15 cellular contexts compared by ENCODE assay signal in genomic region chr11:43269229-43269928, GRCh38. TPM values are rescaled to one million over a fixed set of nuclear protein-coding genes. Genes with fewer than 3 reads are reported as not detected.
DNase-seq lines count a peak whose midpoint lies in the region; ATAC-seq, FAIRE-seq and TF ChIP-seq lines count a peak whose summit lies in the region.
"Had no signal": no experiment of that assay in that cellular context is flagged by ENCODE, and none has a peak within 500 bp of the region (broad histone marks: within the 10 kb centered on the region; RNA-seq: fewer than 3 reads in every experiment).

No MANE protein-coding gene starts in this region.

- POLR2A ChIA-PET in H1 (lab: Charles Lee; ENCODE audit: partially characterized antibody) = interaction anchor here (1.0 kb wide), 1 partner anchor 43 kb away, joined by 3 read pairs; no protein-coding TSS in a partner anchor

- no peak overlapping the region for H2BK12ac ChIP-seq in H1 (ENCODE audit: low read depth, low read length)

- peak overlapping the region in 1 of 4 experiments; percentile 25; a peak in 1 of 8 replicates for H3K4me3 ChIP-seq in H1 (ENCODE audit: extremely low read depth in 1 of 4, insufficient read depth in 2 of 4, low read depth in 3 of 4, low read length in 4 of 4)
- no peak overlapping the region for H3K4me3 ChIP-seq in uterus
- H3K4me3 ChIP-seq: mucosa of descending colon, psoas muscle had no signal

- no peak overlapping the region for H2BK15ac ChIP-seq in H1 (ENCODE audit: low read length)

- no peak overlapping the region for H4K91ac ChIP-seq in H1 (replicated peaks; ENCODE audit: insufficient read length, low read length)

- no peaks in the 10 kb centered on the region for H3K79me1 ChIP-seq in H1 (ENCODE audit: low read depth, low read length)

- H3K4ac ChIP-seq in H1 (replicated peaks; ENCODE audit: insufficient read length, low read depth, low read length) = no peak overlapping the region

- FAIRE-seq in H1 (lab: Jason Lieb, UNC) = no peak

- DNase-seq in D341Med (ENCODE audit: low spot score) (peak; percentile 32), NCI-H2227 (lab: John Stamatoyannopoulos, UW; ENCODE audit: unreplicated experiment) (peak; percentile 33), H1 (ENCODE audit: low read depth in 1 of 2, low spot score in 2 of 2) (no peak), middle frontal gyrus (ENCODE audit: extremely low spot score, low spot score) (peak; percentile 4), germinal center (ENCODE audit: low spot score) (no peak), NCI-H187 (lab: John Stamatoyannopoulos, UW) (no peak), uterus (no peak)
- DNase-seq: activated CD4-positive, alpha-beta T cell treated with anti-CD3 and anti-CD28 coated beads, Interleukin-2, amount 10 ng/mL, durations not matched to agents 7 days and 5 days; AML-193; HFFc6; mucosa of descending colon; stimulated activated CD4-positive, alpha-beta T cell treated with anti-CD3 and anti-CD28 coated beads, Interleukin-2, amount 100 ng/mL, for 24 hours had no signal

- H2AK5ac ChIP-seq in H1 (ENCODE audit: low read depth, low read length) = no peak overlapping the region

- H3K18ac ChIP-seq in H1 (ENCODE audit: extremely low read depth, low read length) = no peak overlapping the region

- TF ChIP-seq CTCF in H1 (IDR thresholded peaks at IDR 0.05; ENCODE audit: control extremely low read depth in 1 of 3, insufficient read depth in 1 of 3, low read depth in 1 of 3, low read length in 3 of 3) = no peak
- no peak for TF ChIP-seq CTCF in uterus (IDR thresholded peaks at IDR 0.05)

- no peak for TF ChIP-seq EP300 in H1 (IDR thresholded peaks at IDR 0.05; ENCODE audit: borderline replicate concordance in 1 of 2, low read depth in 2 of 2, low read length in 2 of 2)

- no peak overlapping the region for H2BK120ac ChIP-seq in H1 (replicated peaks; ENCODE audit: low read depth, low read length)

- no peak overlapping the region for H3K23ac ChIP-seq in H1 (ENCODE audit: insufficient read length)

- no peak overlapping the region for H4K5ac ChIP-seq in H1 (ENCODE audit: insufficient read length, low read depth, low read length)

- no peak overlapping the region for H2BK5ac ChIP-seq in H1 (ENCODE audit: low read depth, low read length)

- no peak overlapping the region for H4K8ac ChIP-seq in H1 (ENCODE audit: extremely low read depth, insufficient read depth, low read length)

- no peak overlapping the region for H2BK20ac ChIP-seq in H1 (ENCODE audit: low read length)

- ATAC-seq in GM19351 (IDR thresholded peaks at IDR 0.05; ENCODE audit: unreplicated experiment) = no peak
- ATAC-seq: mucosa of descending colon, psoas muscle had no signal

- H3K4me1 ChIP-seq in H1 (replicated peaks in 1 of 4; ENCODE audit: control insufficient read depth in 3 of 4, insufficient read depth in 4 of 4, low read length in 3 of 4) (peaks cover 0 to 3% (median 1%) of the 10 kb centered on the region in 4 experiments; a peak in 3 of 7 replicates), uterus (no peaks in the 10 kb centered on the region)
- H3K4me1 ChIP-seq: psoas muscle had no signal

- WGBS in H1 (ENCODE audit: extremely low coverage in 1 of 2, insufficient coverage in 1 of 2, insufficient read length in 1 of 2, insufficient replicate concordance in 2 of 2, low coverage in 1 of 2, low lambda C conversion rate in 2 of 2, missing lambda C conversion rate in 1 of 2), 2 experiments = 62% methylated on average over 16 of the region's 16 CpGs; no CpG with 5 or more reads in 1 of the 2 experiments

- H4K20me1 ChIP-seq in H1 (replicated peaks in 1 of 2; ENCODE audit: control insufficient read depth in 1 of 2, insufficient read depth in 2 of 2, low read length in 2 of 2) = no peaks in the 10 kb centered on the region

- no peak overlapping the region for H3K14ac ChIP-seq in H1 (ENCODE audit: insufficient read length)

- TF ChIP-seq RAD21 in H1 (IDR thresholded peaks at IDR 0.05 in 1 of 2, conservative IDR thresholded peaks at IDR 0.05 in 1 of 2; ENCODE audit: low read depth in 2 of 2, low read length in 2 of 2) = no peak

- no peaks in the 10 kb centered on the region for H3K79me2 ChIP-seq in H1 (ENCODE audit: control insufficient read depth in 1 of 2, insufficient read depth in 2 of 2, low read length in 2 of 2)

- CTCF ChIA-PET in H1 (lab: Charles Lee; ENCODE audit: partially characterized antibody) = interaction anchor here (0.9 to 4.9 kb wide), 6 partner anchors 10 to 297 kb away, joined by 3 to 33 read pairs (median 4); no protein-coding TSS in a partner anchor

- H3K23me2 ChIP-seq in H1 (ENCODE audit: low read depth, low read length) = no peaks in the 10 kb centered on the region

- H3K9me3 ChIP-seq in H1 (ENCODE audit: insufficient read depth in 2 of 2, low read depth in 1 of 2, low read length in 1 of 2) (no peaks in the 10 kb centered on the region), uterus (no peaks in the 10 kb centered on the region)
- H3K9me3 ChIP-seq: mucosa of descending colon, psoas muscle had no signal

- intact Hi-C loops in uterus (cut with DNase I; ENCODE audit: low total_unique reads) = no loop called here

- no peaks in the 10 kb centered on the region for H3K27me3 ChIP-seq in H1 (replicated peaks in 1 of 4; ENCODE audit: control insufficient read depth in 3 of 4, extremely low read depth in 1 of 4, insufficient read depth in 3 of 4, low read length in 3 of 4)
- no peaks in the 10 kb centered on the region for H3K27me3 ChIP-seq in uterus

- H3K4me2 ChIP-seq in H1 (ENCODE audit: insufficient read depth in 1 of 2, low read depth in 2 of 2, low read length in 2 of 2) = peak overlapping the region; percentile 21 to 35; a peak in 3 of 4 replicates

- TF ChIP-seq POLR2A in H1 (IDR thresholded peaks at IDR 0.05; ENCODE audit: control extremely low read depth in 1 of 2, low read depth in 2 of 2, low read length in 2 of 2) (no peak), uterus (IDR thresholded peaks at IDR 0.05) (no peak)

- H3K36me3 ChIP-seq in H1 (ENCODE audit: control insufficient read depth in 2 of 4, insufficient read depth in 4 of 4, low read length in 3 of 4) (no peaks in the 10 kb centered on the region), uterus (no peaks in the 10 kb centered on the region)

- H2AFZ ChIP-seq in H1 (ENCODE audit: low read length) = peak overlapping the region; percentile 97

- H3K27ac ChIP-seq in H1 (ENCODE audit: low read depth, low read length) (no peak overlapping the region), uterus (no peak overlapping the region)
- H3K27ac ChIP-seq: psoas muscle, RWPE1 had no signal

- no peak overlapping the region for H3K56ac ChIP-seq in H1 (replicated peaks; ENCODE audit: insufficient read length, low read depth, low read length)

- H3K9ac ChIP-seq in H1 (replicated peaks in 1 of 4; ENCODE audit: extremely low read depth in 1 of 4, low read depth in 3 of 4, low read length in 3 of 4) = no peak overlapping the region

TF ChIP-seq in H1, 55 proteins besides CTCF, POLR2A, EP300 and RAD21:
- no peak for TF ChIP-seq MAX (IDR thresholded peaks at IDR 0.05)
- no peak for TF ChIP-seq RBBP5 (IDR thresholded peaks at IDR 0.05; ENCODE audit: borderline replicate concordance, low read depth, low read length)
- no peak for TF ChIP-seq HDAC6 (IDR thresholded peaks at IDR 0.05; ENCODE audit: low read depth, low read length)
- no peak for TF ChIP-seq JUN (IDR thresholded peaks at IDR 0.05; ENCODE audit: low read depth, low read length)
- no peak for TF ChIP-seq ATF3 (IDR thresholded peaks at IDR 0.05; ENCODE audit: insufficient read depth, low read depth, low read length)
- no peak for TF ChIP-seq SIN3A (conservative IDR thresholded peaks at IDR 0.05 in 1 of 2, IDR thresholded peaks at IDR 0.05 in 1 of 2; ENCODE audit: low read depth in 1 of 2, low read length in 2 of 2)
- no peak for TF ChIP-seq YY1 (IDR thresholded peaks at IDR 0.05; ENCODE audit: low read depth, low read length)
- TF ChIP-seq TAF1 (IDR thresholded peaks at IDR 0.05; ENCODE audit: low read depth, low read length) = no peak
- no peak for TF ChIP-seq RFX5 (IDR thresholded peaks at IDR 0.05; ENCODE audit: borderline replicate concordance, low read depth, low read length)
- TF ChIP-seq KDM1A (IDR thresholded peaks at IDR 0.05; ENCODE audit: borderline replicate concordance, low read length) = no peak
- TF ChIP-seq EGR1 (IDR thresholded peaks at IDR 0.05; ENCODE audit: borderline replicate concordance, low read depth, low read length) = 0 out of 2 replicates have a peak, but pooled peaks have one; percentile 12
- no peak for TF ChIP-seq TCF12 (IDR thresholded peaks at IDR 0.05; ENCODE audit: low read depth, low read length)
- no peak for TF ChIP-seq ZNF274 (IDR thresholded peaks at IDR 0.05; ENCODE audit: borderline replicate concordance, extremely low read depth, low read length)
- TF ChIP-seq BRCA1 (IDR thresholded peaks at IDR 0.05; ENCODE audit: low read depth, low read length) = no peak
- TF ChIP-seq SAP30 (IDR thresholded peaks at IDR 0.05; ENCODE audit: insufficient read depth, insufficient replicate concordance, low read length) = no peak
- TF ChIP-seq ASH2L (IDR thresholded peaks at IDR 0.05; ENCODE audit: low read length) = peak; percentile 40

RNA-seq across cellular contexts. Expression of gene API5, which starts 42.4 kb away (rescaled TPM):
- total RNA-seq in H1 (2021; fragmentation: NEBNext Ultra II Directional; extraction: Animal tissue kit (Norgen Biotek cat#: 25700)) = 155 and 158 TPM in 2 replicates
- 30.6 and 39.1 TPM in 2 replicates for polyA plus RNA-seq in H1 (2011; rRNA removed)
- polyA plus RNA-seq in H1 (2011; cell fraction: cytosol; rRNA removed) = 59.4 TPM
- polyA plus RNA-seq in H1 (2011; cell fraction: nucleus; rRNA removed) = 21.5 TPM
- 63.0 to 97.2 TPM (median 77.3 TPM) in 4 replicates for polyA plus RNA-seq in H1 (2012, experiment 1 of 2)
- polyA plus RNA-seq in H1 (2012, experiment 2 of 2) = 7.3 TPM
- polyA plus RNA-seq in H1 (2013, experiment 1 of 2) = 85.4 TPM
- 86.4 TPM for polyA plus RNA-seq in H1 (2013, experiment 2 of 2)
- polyA minus RNA-seq in H1 (2011; rRNA and poly(A)+ RNA removed) = 54.4 and 83.3 TPM in 2 replicates
- 54.5 TPM for polyA minus RNA-seq in H1 (2011; cell fraction: cytosol; rRNA and poly(A)+ RNA removed)
- 62.7 TPM for polyA minus RNA-seq in H1 (2011; cell fraction: nucleus; rRNA and poly(A)+ RNA removed)
- total RNA-seq in uterus = 100 to 1,000 TPM in 1 of 4 donors, 10 to 100 TPM in 3; 45.6 to 122 (median 74.3) TPM

Comparison
In these comparisons a context has a peak if more than half of its experiments do, and no peak if none do; other contexts are left out.
1. DNase-seq: peak in D341Med (single experiment), NCI-H2227 (single experiment) and middle frontal gyrus (single experiment); none in H1 (0 of 2), germinal center (single experiment), NCI-H187 (0 of 2) and uterus (0 of 2).